1 cellular context compared by ENCODE assay signal in genomic region chr7:98200364-98200763, GRCh38.
A peak's percentile ranks its signal among the peaks of the same experiment; 100 is the strongest.
TF ChIP-seq lines count a peak whose summit lies in the region.

No MANE protein-coding gene starts in this region.

TF ChIP-seq in GM12878, 131 proteins besides CTCF, POLR2A, EP300 and RAD21 (continues in another document):
- TF ChIP-seq POU2F2 (IDR thresholded peaks at IDR 0.05; ENCODE audit: borderline replicate concordance, low read depth, low read length) (peak; percentile 89), STAT3 (IDR thresholded peaks at IDR 0.05; ENCODE audit: low read depth, low read length) (no peak), MEF2A (IDR thresholded peaks at IDR 0.05; ENCODE audit: insufficient read depth, low read depth, low read length) (0 out of 2 replicates have a peak, but pooled peaks have one; percentile 5), RB1 (IDR thresholded peaks at IDR 0.05; ENCODE audit: borderline replicate concordance) (no peak), ETV6 (conservative IDR thresholded peaks at IDR 0.05 in 1 of 2, IDR thresholded peaks at IDR 0.05 in 1 of 2; ENCODE audit: borderline replicate concordance in 1 of 2, low read depth in 1 of 2) (no peak), IKZF2 (IDR thresholded peaks at IDR 0.05) (peak; percentile 37 to 48; a peak in 1 of 4 replicates), BACH1 (IDR thresholded peaks at IDR 0.05; ENCODE audit: borderline replicate concordance) (no peak), HDAC2 (IDR thresholded peaks at IDR 0.05) (no peak), YY1 (IDR thresholded peaks at IDR 0.05; ENCODE audit: low read depth, low read length) (no peak), SUZ12 (IDR thresholded peaks at IDR 0.05; ENCODE audit: unreplicated experiment) (no peak), TCF3 (IDR thresholded peaks at IDR 0.05; ENCODE audit: borderline replicate concordance, insufficient read depth, low read depth, low read length) (peak; percentile 81; the same call in 1 of the 2 replicates), SREBF1 (IDR thresholded peaks at IDR 0.05; ENCODE audit: low read length) (no peak), SMARCA5 (IDR thresholded peaks at IDR 0.05) (no peak), CEBPZ (IDR thresholded peaks at IDR 0.05; ENCODE audit: low read depth, low read length) (no peak), ATF3 (IDR thresholded peaks at IDR 0.05; ENCODE audit: borderline replicate concordance, extremely low read depth, low read depth, low read length) (no peak), RELB (IDR thresholded peaks at IDR 0.05; ENCODE audit: low read depth) (no peak), SUPT20H (IDR thresholded peaks at IDR 0.05; ENCODE audit: borderline replicate concordance, control insufficient read depth, low read depth, low read length) (no peak), ZBTB4 (CRISPR knock-in tag; IDR thresholded peaks at IDR 0.05) (no peak), YBX1 (IDR thresholded peaks at IDR 0.05) (no peak), CBX5 (IDR thresholded peaks at IDR 0.05; ENCODE audit: low read depth) (no peak), DPF2 (IDR thresholded peaks at IDR 0.05) (no peak), SIX5 (IDR thresholded peaks at IDR 0.05; ENCODE audit: low read depth, low read length, severe bottlenecking) (no peak), PKNOX1 (IDR thresholded peaks at IDR 0.05) (no peak), CREB1 (IDR thresholded peaks at IDR 0.05; ENCODE audit: low read depth) (no peak), USF2 (IDR thresholded peaks at IDR 0.05; ENCODE audit: borderline replicate concordance, low read depth, low read length) (no peak), TCF7 (IDR thresholded peaks at IDR 0.05; ENCODE audit: borderline replicate concordance) (no peak), KDM1A (IDR thresholded peaks at IDR 0.05; ENCODE audit: borderline replicate concordance) (no peak), TARDBP (IDR thresholded peaks at IDR 0.05; ENCODE audit: borderline replicate concordance) (no peak), E2F4 (IDR thresholded peaks at IDR 0.05; ENCODE audit: low read depth, low read length) (no peak), NFYA (IDR thresholded peaks at IDR 0.05; ENCODE audit: borderline replicate concordance, low read depth, low read length) (no peak), EGR1 (IDR thresholded peaks at IDR 0.05; ENCODE audit: borderline replicate concordance in 1 of 2, low read depth in 2 of 2, low read length in 2 of 2) (no peak), USF1 (IDR thresholded peaks at IDR 0.05; ENCODE audit: borderline replicate concordance, extremely low read length, insufficient read depth, low read depth, low read length) (no peak), FOS (IDR thresholded peaks at IDR 0.05; ENCODE audit: borderline replicate concordance, extremely low read depth, insufficient read length) (no peak), CHD2 (IDR thresholded peaks at IDR 0.05; ENCODE audit: borderline replicate concordance, low read depth, low read length) (no peak), TCF12 (IDR thresholded peaks at IDR 0.05; ENCODE audit: low read depth, low read length) (0 out of 2 replicates have a peak, but pooled peaks have one; percentile 43), CHD4 (IDR thresholded peaks at IDR 0.05) (no peak), IRF4 (IDR thresholded peaks at IDR 0.05; ENCODE audit: low read depth, low read length) (no peak), POLR2AphosphoS2 (IDR thresholded peaks at IDR 0.05; ENCODE audit: low read depth, low read length) (no peak), EZH2 (IDR thresholded peaks at IDR 0.05; ENCODE audit: borderline replicate concordance, control insufficient read depth, low read depth, low read length) (no peak), ZNF207 (IDR thresholded peaks at IDR 0.05; ENCODE audit: borderline replicate concordance) (no peak), ZSCAN29 (IDR thresholded peaks at IDR 0.05) (no peak), GATAD2B (conservative IDR thresholded peaks at IDR 0.05; ENCODE audit: low read depth) (no peak), IRF3 (IDR thresholded peaks at IDR 0.05) (no peak), BMI1 (IDR thresholded peaks at IDR 0.05; ENCODE audit: borderline replicate concordance) (no peak), NR2F1 (conservative IDR thresholded peaks at IDR 0.05) (peak; percentile 62; the same call in 1 of the 2 replicates), NFIC (IDR thresholded peaks at IDR 0.05; ENCODE audit: low read depth, low read length) (peak; percentile 72), CBX3 (IDR thresholded peaks at IDR 0.05; ENCODE audit: borderline replicate concordance, low read depth) (no peak), NKRF (conservative IDR thresholded peaks at IDR 0.05) (no peak), PBX3 (IDR thresholded peaks at IDR 0.05; ENCODE audit: insufficient replicate concordance, low read depth, low read length) (no peak), SMAD1 (IDR thresholded peaks at IDR 0.05; ENCODE audit: low read depth, partially characterized antibody) (no peak)
